ENCODE assay signal across 1 cellular context in genomic region chr16:89921699-89922476, GRCh38.
TF ChIP-seq lines count a peak whose summit lies in the region.

No MANE protein-coding gene starts in this region.

TF ChIP-seq in HEK293, 187 proteins besides CTCF, POLR2A, EP300 and RAD21 (continued from another document):
- TF ChIP-seq ELK4 (IDR thresholded peaks at IDR 0.05; ENCODE audit: borderline replicate concordance, low read depth, low read length) (no peak), ZNF174 (tag by site-specific recombination; IDR thresholded peaks at IDR 0.05) (no peak), KLF8 (tag by site-specific recombination; IDR thresholded peaks at IDR 0.05) (no peak), ZNF366 (tag by site-specific recombination; conservative IDR thresholded peaks at IDR 0.05) (no peak), ZIC2 (tag by site-specific recombination; IDR thresholded peaks at IDR 0.05) (peak; percentile 21; the same call in 1 of the 2 replicates), ZFP69B (tag by site-specific recombination; IDR thresholded peaks at IDR 0.05) (0 out of 2 replicates have a peak, but pooled peaks have one; percentile 40), ZNF449 (tag by site-specific recombination; IDR thresholded peaks at IDR 0.05) (no peak; the same call in 1 of the 2 replicates), ZNF664 (tag by site-specific recombination; IDR thresholded peaks at IDR 0.05) (no peak), PRDM1 (tag by site-specific recombination; IDR thresholded peaks at IDR 0.05) (no peak), ZNF555 (tag by site-specific recombination; conservative IDR thresholded peaks at IDR 0.05) (no peak), SETDB1 (IDR thresholded peaks at IDR 0.05; ENCODE audit: insufficient read length, low read length) (no peak), ZNF561 (tag by site-specific recombination; IDR thresholded peaks at IDR 0.05; ENCODE audit: borderline replicate concordance) (no peak), ZNF350 (tag by site-specific recombination; IDR thresholded peaks at IDR 0.05) (no peak), ZBTB20 (tag by site-specific recombination; IDR thresholded peaks at IDR 0.05) (peak; percentile 95), SP2 (tag by site-specific recombination; IDR thresholded peaks at IDR 0.05) (peak; percentile 79), ZNF549 (tag by site-specific recombination; IDR thresholded peaks at IDR 0.05) (no peak), ZNF155 (tag by site-specific recombination; IDR thresholded peaks at IDR 0.05) (no peak), ZNF24 (tag by site-specific recombination; IDR thresholded peaks at IDR 0.05) (no peak), ZNF571 (tag by site-specific recombination; IDR thresholded peaks at IDR 0.05) (no peak), ZBTB17 (tag by site-specific recombination; IDR thresholded peaks at IDR 0.05) (peak; percentile 95), SP3 (tag by site-specific recombination; IDR thresholded peaks at IDR 0.05) (no peak), GLI4 (tag by site-specific recombination; IDR thresholded peaks at IDR 0.05) (no peak), ZBTB11 (tag by site-specific recombination; conservative IDR thresholded peaks at IDR 0.05; ENCODE audit: low read depth) (no peak), KLF7 (tag by site-specific recombination; IDR thresholded peaks at IDR 0.05; ENCODE audit: borderline replicate concordance) (no peak)
- TF ChIP-seq, protein P1, sequence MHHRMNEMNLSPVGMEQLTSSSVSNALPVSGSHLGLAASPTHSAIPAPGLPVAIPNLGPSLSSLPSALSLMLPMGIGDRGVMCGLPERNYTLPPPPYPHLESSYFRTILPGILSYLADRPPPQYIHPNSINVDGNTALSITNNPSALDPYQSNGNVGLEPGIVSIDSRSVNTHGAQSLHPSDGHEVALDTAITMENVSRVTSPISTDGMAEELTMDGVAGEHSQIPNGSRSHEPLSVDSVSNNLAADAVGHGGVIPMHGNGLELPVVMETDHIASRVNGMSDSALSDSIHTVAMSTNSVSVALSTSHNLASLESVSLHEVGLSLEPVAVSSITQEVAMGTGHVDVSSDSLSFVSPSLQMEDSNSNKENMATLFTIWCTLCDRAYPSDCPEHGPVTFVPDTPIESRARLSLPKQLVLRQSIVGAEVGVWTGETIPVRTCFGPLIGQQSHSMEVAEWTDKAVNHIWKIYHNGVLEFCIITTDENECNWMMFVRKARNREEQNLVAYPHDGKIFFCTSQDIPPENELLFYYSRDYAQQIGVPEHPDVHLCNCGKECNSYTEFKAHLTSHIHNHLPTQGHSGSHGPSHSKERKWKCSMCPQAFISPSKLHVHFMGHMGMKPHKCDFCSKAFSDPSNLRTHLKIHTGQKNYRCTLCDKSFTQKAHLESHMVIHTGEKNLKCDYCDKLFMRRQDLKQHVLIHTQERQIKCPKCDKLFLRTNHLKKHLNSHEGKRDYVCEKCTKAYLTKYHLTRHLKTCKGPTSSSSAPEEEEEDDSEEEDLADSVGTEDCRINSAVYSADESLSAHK (tag by site-specific recombination; IDR thresholded peaks at IDR 0.05) = no peak
- TF ChIP-seq, protein P2, sequence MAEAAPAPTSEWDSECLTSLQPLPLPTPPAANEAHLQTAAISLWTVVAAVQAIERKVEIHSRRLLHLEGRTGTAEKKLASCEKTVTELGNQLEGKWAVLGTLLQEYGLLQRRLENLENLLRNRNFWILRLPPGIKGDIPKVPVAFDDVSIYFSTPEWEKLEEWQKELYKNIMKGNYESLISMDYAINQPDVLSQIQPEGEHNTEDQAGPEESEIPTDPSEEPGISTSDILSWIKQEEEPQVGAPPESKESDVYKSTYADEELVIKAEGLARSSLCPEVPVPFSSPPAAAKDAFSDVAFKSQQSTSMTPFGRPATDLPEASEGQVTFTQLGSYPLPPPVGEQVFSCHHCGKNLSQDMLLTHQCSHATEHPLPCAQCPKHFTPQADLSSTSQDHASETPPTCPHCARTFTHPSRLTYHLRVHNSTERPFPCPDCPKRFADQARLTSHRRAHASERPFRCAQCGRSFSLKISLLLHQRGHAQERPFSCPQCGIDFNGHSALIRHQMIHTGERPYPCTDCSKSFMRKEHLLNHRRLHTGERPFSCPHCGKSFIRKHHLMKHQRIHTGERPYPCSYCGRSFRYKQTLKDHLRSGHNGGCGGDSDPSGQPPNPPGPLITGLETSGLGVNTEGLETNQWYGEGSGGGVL (tag by site-specific recombination; IDR thresholded peaks at IDR 0.05) = no peak
- TF ChIP-seq, protein P3, sequence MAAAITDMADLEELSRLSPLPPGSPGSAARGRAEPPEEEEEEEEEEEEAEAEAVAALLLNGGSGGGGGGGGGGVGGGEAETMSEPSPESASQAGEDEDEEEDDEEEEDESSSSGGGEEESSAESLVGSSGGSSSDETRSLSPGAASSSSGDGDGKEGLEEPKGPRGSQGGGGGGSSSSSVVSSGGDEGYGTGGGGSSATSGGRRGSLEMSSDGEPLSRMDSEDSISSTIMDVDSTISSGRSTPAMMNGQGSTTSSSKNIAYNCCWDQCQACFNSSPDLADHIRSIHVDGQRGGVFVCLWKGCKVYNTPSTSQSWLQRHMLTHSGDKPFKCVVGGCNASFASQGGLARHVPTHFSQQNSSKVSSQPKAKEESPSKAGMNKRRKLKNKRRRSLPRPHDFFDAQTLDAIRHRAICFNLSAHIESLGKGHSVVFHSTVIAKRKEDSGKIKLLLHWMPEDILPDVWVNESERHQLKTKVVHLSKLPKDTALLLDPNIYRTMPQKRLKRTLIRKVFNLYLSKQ (tag by site-specific recombination; IDR thresholded peaks at IDR 0.05; ENCODE audit: borderline replicate concordance) = no peak
- TF ChIP-seq, protein P4, sequence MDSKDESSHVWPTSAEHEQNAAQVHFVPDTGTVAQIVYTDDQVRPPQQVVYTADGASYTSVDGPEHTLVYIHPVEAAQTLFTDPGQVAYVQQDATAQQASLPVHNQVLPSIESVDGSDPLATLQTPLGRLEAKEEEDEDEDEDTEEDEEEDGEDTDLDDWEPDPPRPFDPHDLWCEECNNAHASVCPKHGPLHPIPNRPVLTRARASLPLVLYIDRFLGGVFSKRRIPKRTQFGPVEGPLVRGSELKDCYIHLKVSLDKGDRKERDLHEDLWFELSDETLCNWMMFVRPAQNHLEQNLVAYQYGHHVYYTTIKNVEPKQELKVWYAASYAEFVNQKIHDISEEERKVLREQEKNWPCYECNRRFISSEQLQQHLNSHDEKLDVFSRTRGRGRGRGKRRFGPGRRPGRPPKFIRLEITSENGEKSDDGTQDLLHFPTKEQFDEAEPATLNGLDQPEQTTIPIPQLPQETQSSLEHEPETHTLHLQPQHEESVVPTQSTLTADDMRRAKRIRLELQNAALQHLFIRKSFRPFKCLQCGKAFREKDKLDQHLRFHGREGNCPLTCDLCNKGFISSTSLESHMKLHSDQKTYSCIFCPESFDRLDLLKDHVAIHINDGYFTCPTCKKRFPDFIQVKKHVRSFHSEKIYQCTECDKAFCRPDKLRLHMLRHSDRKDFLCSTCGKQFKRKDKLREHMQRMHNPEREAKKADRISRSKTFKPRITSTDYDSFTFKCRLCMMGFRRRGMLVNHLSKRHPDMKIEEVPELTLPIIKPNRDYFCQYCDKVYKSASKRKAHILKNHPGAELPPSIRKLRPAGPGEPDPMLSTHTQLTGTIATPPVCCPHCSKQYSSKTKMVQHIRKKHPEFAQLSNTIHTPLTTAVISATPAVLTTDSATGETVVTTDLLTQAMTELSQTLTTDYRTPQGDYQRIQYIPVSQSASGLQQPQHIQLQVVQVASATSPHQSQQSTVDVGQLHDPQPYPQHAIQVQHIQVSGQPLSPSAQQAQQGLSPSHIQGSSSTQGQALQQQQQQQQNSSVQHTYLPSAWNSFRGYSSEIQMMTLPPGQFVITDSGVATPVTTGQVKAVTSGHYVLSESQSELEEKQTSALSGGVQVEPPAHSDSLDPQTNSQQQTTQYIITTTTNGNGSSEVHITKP (tag by site-specific recombination; IDR thresholded peaks at IDR 0.05) = peak; percentile 77
